Comparison of ENCODE assay signal across 8 cellular contexts in the genomic region with DNA sequence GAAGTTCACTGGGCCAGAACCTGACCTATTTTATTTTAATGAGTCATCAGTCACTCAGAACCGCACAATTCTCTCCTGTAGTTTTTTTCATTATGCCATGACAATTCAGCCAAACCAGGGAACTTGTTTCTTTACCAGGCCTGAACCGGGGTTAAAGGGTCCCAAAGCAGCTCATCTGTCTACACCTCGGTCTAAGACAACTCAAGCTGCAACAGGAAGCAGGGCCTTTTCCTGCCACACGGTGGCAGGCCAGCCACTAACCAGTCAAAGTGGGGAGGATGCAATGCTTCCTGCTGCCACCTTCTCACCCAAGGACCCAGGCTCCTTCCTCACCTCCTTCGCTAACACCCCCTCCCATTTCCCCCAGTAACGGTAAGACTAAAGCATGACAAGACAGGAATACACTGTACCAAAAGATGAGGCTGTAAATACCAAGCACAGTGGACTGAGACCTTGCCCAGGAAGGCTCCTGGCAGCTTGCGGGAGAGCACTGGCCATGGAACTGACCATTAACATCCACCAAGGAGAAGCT. TPM values are rescaled to one million over a fixed set of nuclear protein-coding genes. Genes with fewer than 3 reads are reported as not detected.
DNase-seq lines count a peak whose midpoint lies in the region; ATAC-seq and TF ChIP-seq lines count a peak whose summit lies in the region.

No MANE protein-coding gene starts in this region.

- peak; percentile 86 for ATAC-seq in HG03175 (IDR thresholded peaks at IDR 0.05; ENCODE audit: unreplicated experiment)
- ATAC-seq in heart left ventricle, result peak; percentile 45 to 94 (median 85)
- peak; percentile 93 for ATAC-seq in sciatic nerve

- 20 to 24% (median 22%) methylated on average over 7 of the region's 7 CpGs for WGBS in heart left ventricle, 4 donors

- peak; percentile 54 for DNase-seq in A673 (ENCODE audit: low spot score)
- DNase-seq in GM13977 (ENCODE audit: low spot score), result peak; percentile 68
- peak; percentile 11 for DNase-seq in SHP77 treated with DMSO at 0.1 percent for 48 hours (lab: John Stamatoyannopoulos, UW)
- peak; percentile 56 for DNase-seq in activated gamma-delta T cell treated with anti-CD3 and anti-CD28 coated beads, Interleukin-2, amount 50 U/mL, for 16 hours (ENCODE audit: low read depth)
- DNase-seq in heart left ventricle, result peak; percentile 50 to 74 (median 67)
- DNase-seq in sciatic nerve (ENCODE audit: low spot score), result peak; percentile 80
- DNase-seq in OCI-M2 (lab: John Stamatoyannopoulos, UW; ENCODE audit: unreplicated experiment), result no peak

- H3K4me1 ChIP-seq in A673 (ENCODE audit: insufficient read depth, low read length, poor library complexity, severe bottlenecking) (no peaks in the 10 kb centered on the region), heart left ventricle (peaks cover 0 to 12% (median 2%) of the 10 kb centered on the region in 12 donors)

- H3K27me3 ChIP-seq in A673 (replicated peaks; ENCODE audit: insufficient read depth, low read depth, low read length, poor library complexity) (peaks cover 27% of the 10 kb centered on the region), heart left ventricle (peaks cover 0 to 6% (median 0%) of the 10 kb centered on the region in 9 donors)

- intact Hi-C loops in A673 (cut with micrococcal nuclease; ENCODE audit: unreplicated experiment), result loop anchor here (1.0 to 5.0 kb wide), 4 partner anchors 54 to 547 kb away; partner anchors contain the start of gene ACKR3
- intact Hi-C loops in heart left ventricle (cut with DNase I), result loop anchor here (1.0 to 10.0 kb wide), 14 partner anchors 49 to 552 kb away; partner anchors contain the start of gene ACKR3 (in 8 of the 10)
- intact Hi-C loops in sciatic nerve (cut with DNase I), result loop anchor here (10.0 kb wide), 1 partner anchor 542 kb away; no protein-coding TSS in a partner anchor

- in situ Hi-C loops in GM13977 (cut with MboI; ENCODE audit: low pct_unique_long_range_greater_than_20kb, low sequenced_read_pairs, unreplicated experiment), result loop anchor here (25.0 kb wide), 1 partner anchor 549 kb away; no protein-coding TSS in a partner anchor

- no peak for TF ChIP-seq POLR2A in heart left ventricle (IDR thresholded peaks at IDR 0.05)

- BruUV-seq in A673 (replicated peaks; lab: Mats Ljungman, UMichigan), result no TSS peak

- H3K9me3 ChIP-seq in A673 (ENCODE audit: low read depth, low read length, poor library complexity, severe bottlenecking) (no peaks in the 10 kb centered on the region), heart left ventricle (no peaks in the 10 kb centered on the region)

- TF ChIP-seq CTCF in A673 (conservative IDR thresholded peaks at IDR 0.05; ENCODE audit: low read depth, low read length) (peak; percentile 82), GM13977 (IDR thresholded peaks at IDR 0.05; ENCODE audit: extremely low read depth, insufficient read depth, missing control alignments) (peak; percentile 69), heart left ventricle (IDR thresholded peaks at IDR 0.05) (peak; percentile 77 to 92 (median 84))

- CTCF ChIA-PET in A673 (lab: Charles Lee), result interaction anchor here (0.6 to 2.0 kb wide), 3 partner anchors 57 to 548 kb away, joined by 3 to 8 read pairs (median 4); partner anchors contain the start of gene ACKR3

- H3K27ac ChIP-seq in A673 (ENCODE audit: low read depth, low read length, poor library complexity, severe bottlenecking) (no peak overlapping the region), heart left ventricle (no peak overlapping the region)

- H3K36me3 ChIP-seq in A673 (ENCODE audit: insufficient read depth, low read length, poor library complexity, severe bottlenecking) (no peaks in the 10 kb centered on the region), heart left ventricle (no peaks in the 10 kb centered on the region)

- H3K4me3 ChIP-seq in A673 (ENCODE audit: low read depth, low read length, poor library complexity, severe bottlenecking) (no peak overlapping the region), heart left ventricle (no peak overlapping the region)

- POLR2A ChIA-PET in A673 (lab: Charles Lee; ENCODE audit: low non-redundant PET), result no interaction called here

RNA-seq across cellular contexts. Expression of gene ACKR3, which starts 56.7 kb away (rescaled TPM):
- total RNA-seq in A673 (2021), result 0.31 and 0.52 TPM in 2 replicates
- total RNA-seq in heart left ventricle, result 10 to 100 TPM; 15.7 to 56.3 (median 49.4) TPM
- 10 to 100 TPM; 12.8 to 24.5 TPM for polyA plus RNA-seq in heart left ventricle
- 90.5 TPM for total RNA-seq in sciatic nerve

Comparison
In these comparisons a context has a peak if more than half of its experiments do, and no peak if none do; other contexts are left out.
1. RNA of gene ACKR3, which starts 56.7 kb away (total RNA-seq): 90.5 TPM in sciatic nerve (single experiment) and 15.7 to 56.3 TPM in heart left ventricle; 0.31 to 0.52 TPM in A673; every median in the first group is over 10 times any median in the second.
2. Peak in every context shown above with its lines, with median percentiles within 50 percentile points of each other: CTCF ChIP-seq and ATAC-seq.